ENCODE assay signal across 11 cellular contexts in genomic region chr10:60848126-60848525, GRCh38.
A peak's percentile ranks its signal among the peaks of the same experiment; 100 is the strongest.
DNase-seq lines count a peak whose midpoint lies in the region; ATAC-seq and TF ChIP-seq lines count a peak whose summit lies in the region.
"Had no signal": no experiment of that assay in that cellular context is flagged by ENCODE, and none has a peak within 500 bp of the region (broad histone marks: within the 10 kb centered on the region; RNA-seq: fewer than 3 reads in every experiment).

No MANE protein-coding gene starts in this region.

- no peaks in the 10 kb centered on the region for H3K27me3 Mint-ChIP-seq in GM23338 (ENCODE audit: insufficient read depth, low read depth, poor library complexity)
- H3K27me3 Mint-ChIP-seq: naive B cell had no signal

- H3K4me3 Mint-ChIP-seq in GM23338 = no peak overlapping the region
- H3K4me3 Mint-ChIP-seq: activated CD8-positive, alpha-beta T cell treated with anti-CD3 and anti-CD28 coated beads, Interleukin-2, amount 10 ng/mL, durations not matched to agents 7 days and 5 days; activated naive CD4-positive, alpha-beta T cell treated with anti-CD3 and anti-CD28 coated beads, Interleukin-2, amount 10 ng/mL, durations not matched to agents 7 days and 5 days; naive B cell had no signal

- CTCF ChIA-PET in RWPE1 (lab: Yijun Ruan, JAX) = no interaction called here

- no peaks in the 10 kb centered on the region; the same call in 2 of the 3 replicates for H3K4me1 Mint-ChIP-seq in GM23338
- H3K4me1 Mint-ChIP-seq: activated naive CD4-positive, alpha-beta T cell treated with anti-CD3 and anti-CD28 coated beads, Interleukin-2, amount 10 ng/mL, durations not matched to agents 7 days and 5 days had no signal

- H3K9me3 ChIP-seq in right cardiac atrium (ENCODE audit: control insufficient read depth, low read length) = no peaks in the 10 kb centered on the region
- H3K9me3 ChIP-seq in tibial artery = no peaks in the 10 kb centered on the region

- WGBS in right cardiac atrium = 52% methylated on average over 1 of the region's 1 CpG

- POLR2A ChIA-PET in RWPE1 (lab: Yijun Ruan, JAX; ENCODE audit: low non-redundant PET) = no interaction called here

- no peak overlapping the region for H3K27ac Mint-ChIP-seq in GM23338
- H3K27ac Mint-ChIP-seq: activated CD8-positive, alpha-beta T cell treated with anti-CD3 and anti-CD28 coated beads, Interleukin-2, amount 10 ng/mL, durations not matched to agents 7 days and 5 days; activated naive CD4-positive, alpha-beta T cell treated with anti-CD3 and anti-CD28 coated beads, Interleukin-2, amount 10 ng/mL, durations not matched to agents 7 days and 5 days; naive B cell had no signal

- H3K4me3 ChIP-seq in right cardiac atrium (ENCODE audit: low read length) = no peak overlapping the region
- no peak overlapping the region for H3K4me3 ChIP-seq in tibial artery
- H3K4me3 ChIP-seq in GM23338 = no peak overlapping the region

- TF ChIP-seq CTCF in tibial artery (IDR thresholded peaks at IDR 0.05) (peak in 1 of 2 experiments; percentile 13), RWPE1 (conservative IDR thresholded peaks at IDR 0.05; ENCODE audit: low read depth) (no peak), GM23338 (conservative IDR thresholded peaks at IDR 0.05; ENCODE audit: low read depth in 2 of 2) (no peak)

- H3K36me3 ChIP-seq in tibial artery = no peaks in the 10 kb centered on the region
- no peaks in the 10 kb centered on the region for H3K36me3 ChIP-seq in GM23338 (ENCODE audit: insufficient read depth)

- no peak overlapping the region for H2AFZ ChIP-seq in GM23338

- H3K4me1 ChIP-seq in right cardiac atrium (ENCODE audit: control insufficient read depth, insufficient read depth, low read length) = peaks cover 2% of the 10 kb centered on the region
- peaks cover 0 to 43% (median 18%) of the 10 kb centered on the region in 4 donors for H3K4me1 ChIP-seq in tibial artery
- H3K4me1 ChIP-seq in GM23338 (ENCODE audit: insufficient read depth) = no peaks in the 10 kb centered on the region

- H3F3A ChIP-seq in GM23338 (replicated peaks; ENCODE audit: low read depth) = no peaks in the 10 kb centered on the region

- peaks cover 7% of the 10 kb centered on the region; the same call in 1 of the 2 replicates for H3K9me2 ChIP-seq in GM23338 (ENCODE audit: insufficient read depth)

- no peaks in the 10 kb centered on the region for H3K79me2 ChIP-seq in GM23338 (replicated peaks; ENCODE audit: insufficient read depth)

- H3K27me3 ChIP-seq in right cardiac atrium (ENCODE audit: control insufficient read depth, insufficient read depth) (no peaks in the 10 kb centered on the region), tibial artery (no peaks in the 10 kb centered on the region), GM23338 (ENCODE audit: insufficient read depth) (no peaks in the 10 kb centered on the region)

- no peaks in the 10 kb centered on the region for H4K20me1 ChIP-seq in GM23338 (replicated peaks; ENCODE audit: insufficient read depth)

- H3K9me3 Mint-ChIP-seq in GM23338 = no peaks in the 10 kb centered on the region
- H3K9me3 Mint-ChIP-seq: activated naive CD4-positive, alpha-beta T cell treated with anti-CD3 and anti-CD28 coated beads, Interleukin-2, amount 10 ng/mL, durations not matched to agents 7 days and 5 days had no signal

- intact Hi-C loops in right cardiac atrium (cut with DNase I) = no loop called here
- intact Hi-C loops in tibial artery (cut with DNase I; ENCODE audit: low total_unique reads) = no loop called here

- ATAC-seq in right cardiac atrium = peak; percentile 68 to 69
- no peak for ATAC-seq in GM23338
- ATAC-seq: activated CD8-positive, alpha-beta T cell treated with anti-CD3 and anti-CD28 coated beads, Interleukin-2, amount 10 ng/mL, durations not matched to agents 7 days and 5 days had no signal

- H3K4me2 ChIP-seq in GM23338 = no peak overlapping the region

- DNase-seq in H4 (ENCODE audit: low spot score) (peak; percentile 56), astrocyte of the hippocampus (ENCODE audit: low read depth, low spot score) (peak; percentile 20), right cardiac atrium (no peak), tibial artery (no peak), T1000 (lab: John Stamatoyannopoulos, UW) (no peak), RWPE1 (ENCODE audit: low spot score) (no peak), GM23338 (ENCODE audit: low spot score) (no peak)
- DNase-seq: activated CD8-positive, alpha-beta T cell treated with anti-CD3 and anti-CD28 coated beads, Interleukin-2, amount 10 ng/mL, durations not matched to agents 7 days and 5 days; activated naive CD4-positive, alpha-beta T cell treated with anti-CD3 and anti-CD28 coated beads, Interleukin-2, amount 10 ng/mL, durations not matched to agents 7 days and 5 days; naive B cell; NCI-H1930 had no signal

- H3K36me3 Mint-ChIP-seq in GM23338 (ENCODE audit: low read depth) = no peaks in the 10 kb centered on the region
- H3K36me3 Mint-ChIP-seq: activated naive CD4-positive, alpha-beta T cell treated with anti-CD3 and anti-CD28 coated beads, Interleukin-2, amount 10 ng/mL, durations not matched to agents 7 days and 5 days; naive B cell had no signal

- H3K27ac ChIP-seq in right cardiac atrium (ENCODE audit: low read length) (no peak overlapping the region), tibial artery (peak overlapping the region; percentile 20 to 45), RWPE1 (no peak overlapping the region), GM23338 (ENCODE audit: low read depth) (no peak overlapping the region)

TF ChIP-seq in GM23338, 12 proteins besides CTCF, POLR2A, EP300 and RAD21 (continues in another document):
- TF ChIP-seq EZH2phosphoT487 (IDR thresholded peaks at IDR 0.05; ENCODE audit: unreplicated experiment) (no peak), ZNF462 (CRISPR knock-in tag; IDR thresholded peaks at IDR 0.05) (no peak), EZH2 (IDR thresholded peaks at IDR 0.05; ENCODE audit: low read depth, unreplicated experiment) (no peak), ETS1 (IDR thresholded peaks at IDR 0.05) (no peak)

Comparison
In these comparisons a context has a peak if more than half of its experiments do, and no peak if none do; other contexts are left out.
1. DNase-seq: peak in H4 (single experiment) and astrocyte of the hippocampus (single experiment); none in right cardiac atrium (0 of 3), tibial artery (0 of 2), T1000 (single experiment), RWPE1 (single experiment) and GM23338 (single experiment).
2. H3K27ac ChIP-seq: peak in tibial artery (2 of 2); none in right cardiac atrium (single experiment), RWPE1 (single experiment) and GM23338 (single experiment).